ENCODE assay signal across 19 cellular contexts in the genomic region with DNA sequence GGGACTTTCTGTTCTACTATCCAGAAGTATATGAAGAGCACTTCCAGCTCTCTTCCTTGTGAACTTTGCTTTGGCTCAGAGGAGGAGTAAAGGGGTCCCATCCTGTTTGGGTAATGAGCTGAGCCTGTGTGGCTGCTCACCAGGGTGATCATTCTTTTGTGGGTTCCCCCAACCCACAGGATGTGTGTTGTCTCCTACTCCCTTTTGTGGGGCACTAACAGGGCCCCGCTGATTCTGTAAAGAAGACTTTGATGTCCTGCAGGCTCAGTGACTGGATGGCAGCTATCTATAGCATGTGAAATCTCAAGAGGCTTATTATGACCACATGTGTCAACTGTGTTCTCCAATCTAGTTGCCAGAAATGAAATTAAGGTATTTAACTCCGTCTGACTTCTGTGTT. TPM values are rescaled to one million over a fixed set of nuclear protein-coding genes. Genes with fewer than 3 reads are reported as not detected.
DNase-seq lines count a peak whose midpoint lies in the region; TF ChIP-seq lines count a peak whose summit lies in the region.
"Had no signal": no experiment of that assay in that cellular context is flagged by ENCODE, and none has a peak within 500 bp of the region (broad histone marks: within the 10 kb centered on the region; RNA-seq: fewer than 3 reads in every experiment).

No MANE protein-coding gene starts in this region.

- no peaks in the 10 kb centered on the region for H3K9me3 ChIP-seq in cardiac muscle cell (ENCODE audit: low read depth)
- H3K9me3 ChIP-seq in right atrium auricular region: no peaks in the 10 kb centered on the region
- H3K9me3 ChIP-seq: SJSA1, thyroid gland had no signal

- H3K9me3 Mint-ChIP-seq in mesothelial cell of epicardium: peaks cover 13% of the 10 kb centered on the region

- H3K36me3 ChIP-seq in cardiac muscle cell (no peaks in the 10 kb centered on the region), right atrium auricular region (no peaks in the 10 kb centered on the region), H7 (replicated peaks; ENCODE audit: control insufficient read depth, insufficient read depth, low read length) (no peaks in the 10 kb centered on the region)
- H3K36me3 ChIP-seq: SJSA1, thyroid gland had no signal

- peaks cover 17% of the 10 kb centered on the region for H3K4me1 ChIP-seq in cardiac muscle cell (ENCODE audit: low read depth)
- H3K4me1 ChIP-seq in right atrium auricular region: no peaks in the 10 kb centered on the region
- H3K4me1 ChIP-seq: parathyroid adenoma, SJSA1, thyroid gland had no signal

- peak overlapping the region; percentile 32 for H3K27ac Mint-ChIP-seq in mesothelial cell of epicardium

- no peak for TF ChIP-seq POLR2A in NB4 (IDR thresholded peaks at IDR 0.05; ENCODE audit: extremely low read depth, insufficient read length)

- no peaks in the 10 kb centered on the region for H3K27me3 Mint-ChIP-seq in mesothelial cell of epicardium (ENCODE audit: low read depth)

- no peak overlapping the region for H3K4me3 ChIP-seq in cardiac muscle cell
- no peak overlapping the region for H3K4me3 ChIP-seq in right atrium auricular region
- no peak overlapping the region for H3K4me3 ChIP-seq in NB4 (ENCODE audit: low read depth, low read length)
- no peak overlapping the region for H3K4me3 ChIP-seq in H7 (ENCODE audit: insufficient read depth, low read depth, low read length)
- H3K4me3 ChIP-seq: SJSA1, thyroid gland had no signal

- H3K36me3 Mint-ChIP-seq in mesothelial cell of epicardium: no peaks in the 10 kb centered on the region

- H3K27me3 ChIP-seq in cardiac muscle cell (no peaks in the 10 kb centered on the region), right atrium auricular region (no peaks in the 10 kb centered on the region), H7 (ENCODE audit: control insufficient read depth, insufficient read depth, low read length) (no peaks in the 10 kb centered on the region)
- H3K27me3 ChIP-seq: SJSA1, thyroid gland had no signal

- no peak overlapping the region for H3K4me3 Mint-ChIP-seq in mesothelial cell of epicardium

- H3K27ac ChIP-seq in cardiac muscle cell (peak overlapping the region; percentile 47), right atrium auricular region (no peak overlapping the region)
- H3K27ac ChIP-seq: KMS-11, parathyroid adenoma, SJSA1, thyroid gland had no signal

- peaks cover 17% of the 10 kb centered on the region for H3K4me1 Mint-ChIP-seq in mesothelial cell of epicardium

- no peak for TF ChIP-seq CTCF in cardiac muscle cell (IDR thresholded peaks at IDR 0.05; ENCODE audit: low read depth, low read length)
- no peak for TF ChIP-seq CTCF in right atrium auricular region (IDR thresholded peaks at IDR 0.05)
- no peak for TF ChIP-seq CTCF in NB4 (IDR thresholded peaks at IDR 0.05; ENCODE audit: low read depth, low read length)
- TF ChIP-seq CTCF in mesothelial cell of epicardium (IDR thresholded peaks at IDR 0.05; ENCODE audit: unreplicated experiment): no peak

- DNase-seq in cardiac muscle cell (ENCODE audit: low read depth in 1 of 2, low spot score in 1 of 2): no peak
- no peak for DNase-seq in right atrium auricular region (ENCODE audit: low spot score)
- DNase-seq in NB4 (ENCODE audit: low read depth): peak; percentile 50
- DNase-seq in mesothelial cell of epicardium (ENCODE audit: low spot score in 2 of 2, unreplicated experiment in 2 of 2): no peak
- DNase-seq in HUDEP-2 (lab: John Stamatoyannopoulos, UW; ENCODE audit: unreplicated experiment in 76 of 76): no peak
- no peak for DNase-seq in NCI-H2227 treated with DMSO at 0.1 percent for 48 hours (lab: John Stamatoyannopoulos, UW)
- no peak for DNase-seq in H7
- DNase-seq: activated CD4-positive, CD25-positive, alpha-beta regulatory T cell treated with anti-CD3 and anti-CD28 coated beads, Interleukin-2, amount 50 U/mL, for 72 hours; activated CD8-positive, alpha-beta memory T cell treated with anti-CD3 and anti-CD28 coated beads, Interleukin-2, amount 50 U/mL, for 48 hours; GOT3; left ventricle myocardium superior; NCI-H1694 treated with DMSO at 0.1 percent for 48 hours; NCI-H69; right cardiac atrium; stimulated activated CD4-positive, alpha-beta T cell treated with anti-CD3 and anti-CD28 coated beads, Interleukin-4, amount 100 ng/mL, for 24 hours; thyroid gland had no signal

RNA-seq across cellular contexts. Expression of gene ZNF518B, which starts 40.8 kb away (rescaled TPM):
- total RNA-seq in cardiac muscle cell (27.5 and 35.2 TPM in 2 replicates), right atrium auricular region (10 to 100 TPM; 36.0 to 39.1 TPM), mesothelial cell of epicardium (56.1 to 60.9 TPM (median 58.4 TPM) in 3 replicates)
- 15.8 and 17.0 TPM in 2 replicates for polyA plus RNA-seq in cardiac muscle cell
- total RNA-seq in H7 (2014; rRNA removed; shearing (Covaris generic)): 39.2 and 39.4 TPM in 2 replicates
